8 cellular contexts compared by ENCODE assay signal in genomic region chrY:15455978-15456890, GRCh38.
DNase-seq lines count a peak whose midpoint lies in the region; ATAC-seq and TF ChIP-seq lines count a peak whose summit lies in the region.

No MANE protein-coding gene starts in this region.

- peak overlapping the region; percentile 39 for H3K4me3 ChIP-seq in epithelial cell of proximal tubule (ENCODE audit: low read depth, low read length)
- no peak overlapping the region for H3K4me3 ChIP-seq in ovary

- H3K4me3 Mint-ChIP-seq in activated CD4-positive, alpha-beta T cell treated with anti-CD3 and anti-CD28 coated beads for 36 hours, result peak overlapping the region; percentile 69

- no peak for TF ChIP-seq EP300 in ovary (IDR thresholded peaks at IDR 0.05)

- H3K9me3 ChIP-seq in ovary, result no peaks in the 10 kb centered on the region

- no CpG with 5 or more reads among the region's 71 CpGs for WGBS in ovary, 3 donors

- no peaks in the 10 kb centered on the region for H3K36me3 ChIP-seq in ovary

- H3K27me3 Mint-ChIP-seq in activated CD4-positive, alpha-beta T cell treated with anti-CD3 and anti-CD28 coated beads for 36 hours, result peaks cover 2% of the 10 kb centered on the region

- no peak for TF ChIP-seq POLR2A in ovary (IDR thresholded peaks at IDR 0.05)

- CTCF ChIA-PET in activated CD4-positive, alpha-beta T cell treated with anti-CD3 and anti-CD28 coated beads for 36 hours (lab: Charles Lee), result no interaction called here

- peak; percentile 94 for ATAC-seq in activated CD4-positive, alpha-beta T cell treated with anti-CD3 and anti-CD28 coated beads for 36 hours
- ATAC-seq in GM19023 (IDR thresholded peaks at IDR 0.05; ENCODE audit: unreplicated experiment), result no peak
- ATAC-seq in GM18517 (IDR thresholded peaks at IDR 0.05; ENCODE audit: unreplicated experiment), result no peak

- POLR2A ChIA-PET in activated CD4-positive, alpha-beta T cell treated with anti-CD3 and anti-CD28 coated beads for 36 hours (lab: Charles Lee), result no interaction called here

- H3K4me1 ChIP-seq in ovary (ENCODE audit: insufficient read depth), result no peaks in the 10 kb centered on the region

- H3K4me1 Mint-ChIP-seq in activated CD4-positive, alpha-beta T cell treated with anti-CD3 and anti-CD28 coated beads for 36 hours, result peaks cover 13% of the 10 kb centered on the region

- DNase-seq in GM03348 (ENCODE audit: low spot score) (peak; percentile 77), epithelial cell of proximal tubule (ENCODE audit: low read depth) (no peak), ovary (no peak), NCI-H446 treated with DMSO at 0.1 percent for 48 hours (lab: John Stamatoyannopoulos, UW) (no peak)
- DNase-seq in activated CD4-positive, alpha-beta T cell treated with anti-CD3 and anti-CD28 coated beads for 36 hours, result peak; percentile 86
- DNase-seq in stimulated activated CD4-positive, alpha-beta T cell treated with anti-CD3 and anti-CD28 coated beads, Interleukin-2, amount 100 ng/mL, for 4 hours (ENCODE audit: low read depth), result peak; percentile 49

- no peak overlapping the region for H3K27ac ChIP-seq in ovary

- peak overlapping the region; percentile 80 for H3K27ac Mint-ChIP-seq in activated CD4-positive, alpha-beta T cell treated with anti-CD3 and anti-CD28 coated beads for 36 hours

- TF ChIP-seq CTCF in epithelial cell of proximal tubule (conservative IDR thresholded peaks at IDR 0.05; ENCODE audit: low read depth, low read length) (no peak), ovary (IDR thresholded peaks at IDR 0.05) (no peak)

- intact Hi-C loops in activated CD4-positive, alpha-beta T cell treated with anti-CD3 and anti-CD28 coated beads for 36 hours (cut with DNase I, micrococcal nuclease), result loop anchor here (2.0 to 10.0 kb wide), 3 partner anchors 15 to 1111 kb away; no protein-coding TSS in a partner anchor
- intact Hi-C loops in ovary (cut with DNase I), result no loop called here

- no peaks in the 10 kb centered on the region for H3K27me3 ChIP-seq in ovary

- H3K36me3 Mint-ChIP-seq in activated CD4-positive, alpha-beta T cell treated with anti-CD3 and anti-CD28 coated beads for 36 hours (ENCODE audit: low read depth), result no peaks in the 10 kb centered on the region

- no peaks in the 10 kb centered on the region for H3K9me3 Mint-ChIP-seq in activated CD4-positive, alpha-beta T cell treated with anti-CD3 and anti-CD28 coated beads for 36 hours (ENCODE audit: low read depth)

Comparison
In these comparisons a context has a peak if more than half of its experiments do, and no peak if none do; other contexts are left out.
1. DNase-seq: peak in GM03348 (single experiment), activated CD4-positive, alpha-beta T cell treated with anti-CD3 and anti-CD28 coated beads for 36 hours (single experiment) and stimulated activated CD4-positive, alpha-beta T cell treated with anti-CD3 and anti-CD28 coated beads, Interleukin-2, amount 100 ng/mL, for 4 hours (single experiment); none in epithelial cell of proximal tubule (single experiment), ovary (0 of 5) and NCI-H446 treated with DMSO at 0.1 percent for 48 hours (single experiment).
2. intact Hi-C loops: an anchor here in activated CD4-positive, alpha-beta T cell treated with anti-CD3 and anti-CD28 coated beads for 36 hours (2.0 to 10.0 kb wide); none called in ovary.